ENCODE assay signal across 20 cellular contexts in genomic region chr11:124832571-124832970, GRCh38. TPM values are rescaled to one million over a fixed set of nuclear protein-coding genes. Genes with fewer than 3 reads are reported as not detected.
DNase-seq lines count a peak whose midpoint lies in the region; ATAC-seq, FAIRE-seq and TF ChIP-seq lines count a peak whose summit lies in the region.
"Had no signal": no experiment of that assay in that cellular context is flagged by ENCODE, and none has a peak within 500 bp of the region (broad histone marks: within the 10 kb centered on the region; RNA-seq: fewer than 3 reads in every experiment).

No MANE protein-coding gene starts in this region.

- no peaks in the 10 kb centered on the region for H3K36me3 ChIP-seq in DND-41 (ENCODE audit: insufficient read depth, low read length)
- no peaks in the 10 kb centered on the region for H3K36me3 ChIP-seq in GM12878 (ENCODE audit: control insufficient read depth in 2 of 2, insufficient read depth in 2 of 2, low read length in 1 of 2)
- H3K36me3 ChIP-seq: MG63 had no signal

- TF ChIP-seq EP300 in GM12878 (IDR thresholded peaks at IDR 0.05; ENCODE audit: borderline replicate concordance in 1 of 2, control insufficient read depth in 1 of 2, low read depth in 2 of 2, low read length in 2 of 2): no peak

- TF ChIP-seq CTCF in DND-41 (IDR thresholded peaks at IDR 0.05; ENCODE audit: borderline replicate concordance, extremely low read depth, low read length, poor library complexity, severe bottlenecking) (no peak), GM12878 (IDR thresholded peaks at IDR 0.05 in 2 of 3, conservative IDR thresholded peaks at IDR 0.05 in 1 of 3; ENCODE audit: control insufficient read depth in 2 of 3, extremely low read depth in 1 of 3, insufficient read depth in 1 of 3, low read depth in 3 of 3, low read length in 3 of 3) (no peak)

- H4K20me1 ChIP-seq in DND-41 (ENCODE audit: insufficient read depth, low read length) (no peaks in the 10 kb centered on the region), GM12878 (ENCODE audit: control insufficient read depth, insufficient read depth) (no peaks in the 10 kb centered on the region)

- POLR2A ChIA-PET in GM12878 (lab: Charles Lee): interaction anchor here (0.9 kb wide), 1 partner anchor 162 kb away, joined by 3 read pairs; no protein-coding TSS in a partner anchor

- peak; percentile 37; the same call in 1 of the 3 replicates for ATAC-seq in DND-41 (ENCODE audit: insufficient read depth, low read depth)
- ATAC-seq in GM12878: no peak
- ATAC-seq in HG03354 (IDR thresholded peaks at IDR 0.05; ENCODE audit: poor library complexity, severe bottlenecking, unreplicated experiment): no peak
- ATAC-seq in HG02981 (IDR thresholded peaks at IDR 0.05; ENCODE audit: unreplicated experiment): no peak
- no peak for ATAC-seq in GM18517 (IDR thresholded peaks at IDR 0.05; ENCODE audit: unreplicated experiment)

- 50% methylated on average over 4 of the region's 4 CpGs for WGBS in GM12878 (ENCODE audit: insufficient coverage, insufficient replicate concordance, low lambda C conversion rate, missing lambda C conversion rate)

- CTCF ChIA-PET in GM12878 (lab: Yijun Ruan, JAX): interaction anchor here (0.6 to 7.1 kb wide), 7 partner anchors 21 to 181 kb away, joined by 3 to 102 read pairs (median 4); no protein-coding TSS in a partner anchor

- H3K4me2 ChIP-seq in DND-41 (ENCODE audit: insufficient read depth, low read length): no peak overlapping the region
- H3K4me2 ChIP-seq in GM12878 (ENCODE audit: control insufficient read depth, insufficient read depth): no peak overlapping the region

- intact Hi-C loops in GM12878 (cut with micrococcal nuclease; ENCODE audit: unreplicated experiment): no loop called here

- FAIRE-seq in GM12878 (lab: Jason Lieb, UNC): no peak
- FAIRE-seq: GM19239, RCC 7860 had no signal

- BruUV-seq in GM12878 (replicated peaks; lab: Mats Ljungman, UMichigan): no TSS peak

- RAD21 ChIA-PET in GM12878 (lab: Charles Lee; ENCODE audit: unreplicated experiment): no interaction called here

- TF ChIP-seq POLR2A in GM12878 (IDR thresholded peaks at IDR 0.05; ENCODE audit: low read depth, low read length): no peak

- SMC1A ChIA-PET in GM12878 (lab: Charles Lee; ENCODE audit: uncharacterized antibody, unreplicated experiment): interaction anchor here (0.7 to 2.2 kb wide), 3 partner anchors 163 to 199 kb away, joined by 3 to 9 read pairs (median 5); no protein-coding TSS in a partner anchor

- H3K4me3 ChIP-seq in DND-41 (ENCODE audit: low read depth in 1 of 2, low read length in 2 of 2) (no peak overlapping the region), GM12878 (no peak overlapping the region)
- H3K4me3 ChIP-seq: MG63 had no signal

- no peak overlapping the region for H3K27ac ChIP-seq in DND-41 (ENCODE audit: low read length)
- H3K27ac ChIP-seq in GM12878 (ENCODE audit: control insufficient read depth, insufficient read depth): no peak overlapping the region
- H3K27ac ChIP-seq: HL-60 had no signal

- H3K79me2 ChIP-seq in DND-41 (ENCODE audit: insufficient read depth, low read length) (no peaks in the 10 kb centered on the region), GM12878 (ENCODE audit: control insufficient read depth, insufficient read depth, low read length) (no peaks in the 10 kb centered on the region)

- peak; percentile 8 for DNase-seq in DND-41
- DNase-seq in M059J (ENCODE audit: low read depth): peak; percentile 76
- DNase-seq in GM12878 (ENCODE audit: low read depth, low spot score): no peak
- DNase-seq in kidney glomerular epithelial cell (lab: John Stamatoyannopoulos, UW): peak; percentile 65
- DNase-seq in stimulated activated CD4-positive, alpha-beta T cell treated with anti-CD3 and anti-CD28 coated beads, Interleukin-4, amount 100 ng/mL, for 4 hours: no peak
- DNase-seq: C1 segment of cervical spinal cord, DMS 273 treated with DMSO at 0.1 percent for 48 hours, GF-D8, KG1, MG63, NCI-H1105, NCI-H1694, NCI-H524, SIG-M5 had no signal

- no peak overlapping the region for H3K9ac ChIP-seq in DND-41 (ENCODE audit: low read depth, low read length)
- no peak overlapping the region for H3K9ac ChIP-seq in GM12878 (ENCODE audit: control insufficient read depth, insufficient read depth, low read length)

- no peaks in the 10 kb centered on the region for H3K4me1 ChIP-seq in DND-41 (ENCODE audit: insufficient read depth, low read length)
- no peaks in the 10 kb centered on the region for H3K4me1 ChIP-seq in GM12878 (ENCODE audit: control insufficient read depth, insufficient read depth, low read length)

- H3K9me3 ChIP-seq in DND-41 (ENCODE audit: insufficient read depth, low read length, severe bottlenecking) (no peaks in the 10 kb centered on the region), GM12878 (replicated peaks; ENCODE audit: control insufficient read depth, insufficient read depth, low read length) (no peaks in the 10 kb centered on the region)
- H3K9me3 ChIP-seq: MG63 had no signal

- TF ChIP-seq RAD21 in GM12878 (IDR thresholded peaks at IDR 0.05; ENCODE audit: insufficient read depth, low read depth, low read length): no peak

- in situ Hi-C loops in GM12878 (cut with MboI): loop anchor here (25.0 kb wide), 1 partner anchor 420 kb away; the partner anchor contains the start of gene OR8B4

- H2AFZ ChIP-seq in DND-41 (ENCODE audit: low read depth, low read length) (no peak overlapping the region), GM12878 (ENCODE audit: control insufficient read depth, low read depth, low read length) (no peak overlapping the region)

- peaks cover 3% of the 10 kb centered on the region for H3K27me3 ChIP-seq in DND-41 (ENCODE audit: insufficient read depth, low read length, poor library complexity)
- H3K27me3 ChIP-seq in GM12878 (replicated peaks in 1 of 2; ENCODE audit: control insufficient read depth in 2 of 2, insufficient read depth in 2 of 2, low read length in 1 of 2): peaks cover 0 to 2% of the 10 kb centered on the region in 2 experiments; a peak in 2 of 4 replicates
- H3K27me3 ChIP-seq: MG63 had no signal

TF ChIP-seq in GM12878, 131 proteins besides CTCF, POLR2A, EP300 and RAD21 (continues in another document):
- no peak for TF ChIP-seq ZBTB11 (CRISPR knock-in tag; IDR thresholded peaks at IDR 0.05)

RNA-seq across cellular contexts. Expression of gene MSANTD2, which starts 32.4 kb away (rescaled TPM):
- 10.8 and 14.1 TPM in 2 replicates for total RNA-seq in M059J (2014; rRNA removed; shearing (Covaris generic))
- 9.9 and 13.0 TPM in 2 replicates for total RNA-seq in GM12878 (2013; cell fraction: nucleolus; rRNA removed)
- total RNA-seq in GM12878 (2014; rRNA removed): 12.0 and 13.7 TPM in 2 replicates
- 10.6 and 11.2 TPM in 2 replicates for total RNA-seq in GM12878 (2014; rRNA removed; fragmentation: Illumina TruSeq; extraction: Trizol)
- 8.7 and 9.0 TPM in 2 replicates for total RNA-seq in GM12878 (2021)
- polyA plus RNA-seq in GM12878 (2011; ENCODE audit: low read depth): 3.1 TPM
- 7.2 and 10.4 TPM in 2 replicates for polyA plus RNA-seq in GM12878 (2011; rRNA removed)
- polyA plus RNA-seq in GM12878 (2011; cell fraction: cytosol; rRNA removed): 3.4 and 3.9 TPM in 2 replicates
- polyA plus RNA-seq in GM12878 (2011; cell fraction: nucleus; rRNA removed): 12.3 and 14.2 TPM in 2 replicates
- polyA plus RNA-seq in GM12878 (2012): 3.2 and 5.0 TPM in 2 replicates
- 11.6 and 17.5 TPM in 2 replicates for polyA plus RNA-seq in GM12878 (2014; fragmentation: Illumina TruSeq; extraction: Trizol)
- polyA plus RNA-seq in GM12878 (2014; fragmentation: Nextera tagmentation; extraction: Ambion mirVana): 1 to 10 TPM; 3.0 to 4.1 TPM
- 12.4 and 13.8 TPM in 2 replicates for polyA plus RNA-seq in GM12878 (2014; rRNA removed)
- 1 to 10 TPM; 6.4 to 7.0 TPM for polyA plus RNA-seq in GM12878 (2016; fragmentation: Nextera tagmentation; extraction: Ambion mirVana)
- 1.8 and 1.9 TPM in 2 replicates for polyA minus RNA-seq in GM12878 (2011; rRNA and poly(A)+ RNA removed)
- 3.6 and 4.0 TPM in 2 replicates for polyA minus RNA-seq in GM12878 (2011; cell fraction: cytosol; rRNA and poly(A)+ RNA removed)
- polyA minus RNA-seq in GM12878 (2011; cell fraction: nucleus; rRNA and poly(A)+ RNA removed): 5.3 and 9.5 TPM in 2 replicates

RNA-seq across cellular contexts. Expression of gene ROBO3, which starts 32.7 kb away (rescaled TPM):
- 2.7 and 7.0 TPM in 2 replicates for total RNA-seq in M059J (2014; rRNA removed; shearing (Covaris generic))
- total RNA-seq in GM12878 (2013; cell fraction: nucleolus; rRNA removed): 0.42 and 0.81 TPM in 2 replicates
- total RNA-seq in GM12878 (2014; rRNA removed): 0.23 and 0.65 TPM in 2 replicates
- 0.31 TPM in 1 of 2 replicates, not detected in the other for total RNA-seq in GM12878 (2014; rRNA removed; fragmentation: Illumina TruSeq; extraction: Trizol)
- 0.24 and 0.36 TPM in 2 replicates for total RNA-seq in GM12878 (2021)
- polyA plus RNA-seq in GM12878 (2011; ENCODE audit: low read depth): 0.35 TPM
- polyA plus RNA-seq in GM12878 (2011; rRNA removed): 0.18 and 0.32 TPM in 2 replicates
- polyA plus RNA-seq in GM12878 (2011; cell fraction: cytosol; rRNA removed): 0.13 and 0.47 TPM in 2 replicates
- 1.7 and 1.9 TPM in 2 replicates for polyA plus RNA-seq in GM12878 (2011; cell fraction: nucleus; rRNA removed)
- polyA plus RNA-seq in GM12878 (2012): 1.1 and 1.4 TPM in 2 replicates
- 0.10 TPM in 1 of 2 replicates, not detected in the other for polyA plus RNA-seq in GM12878 (2014; fragmentation: Illumina TruSeq; extraction: Trizol)
- not detected for polyA plus RNA-seq in GM12878 (2014; fragmentation: Nextera tagmentation; extraction: Ambion mirVana)
- 0.63 and 0.67 TPM in 2 replicates for polyA plus RNA-seq in GM12878 (2014; rRNA removed)
- polyA plus RNA-seq in GM12878 (2016; fragmentation: Nextera tagmentation; extraction: Ambion mirVana): under 1 TPM; 0.31 to 0.63 TPM
- polyA minus RNA-seq in GM12878 (2011; rRNA and poly(A)+ RNA removed): not detected in 2 replicates
- polyA minus RNA-seq in GM12878 (2011; cell fraction: cytosol; rRNA and poly(A)+ RNA removed): not detected in 2 replicates
- 0.12 and 0.19 TPM in 2 replicates for polyA minus RNA-seq in GM12878 (2011; cell fraction: nucleus; rRNA and poly(A)+ RNA removed)

Comparison
In these comparisons a context has a peak if more than half of its experiments do, and no peak if none do; other contexts are left out.
1. DNase-seq: peak in DND-41 (single experiment), M059J (single experiment) and kidney glomerular epithelial cell (single experiment); none in GM12878 (single experiment) and stimulated activated CD4-positive, alpha-beta T cell treated with anti-CD3 and anti-CD28 coated beads, Interleukin-4, amount 100 ng/mL, for 4 hours (0 of 2).